Comparison of ENCODE assay signal across 20 cellular contexts in genomic region chr1:97654866-97655265, GRCh38.
A peak's percentile ranks its signal among the peaks of the same experiment; 100 is the strongest.
DNase-seq lines count a peak whose midpoint lies in the region; ATAC-seq and TF ChIP-seq lines count a peak whose summit lies in the region.
"Had no signal": no experiment of that assay in that cellular context is flagged by ENCODE, and none has a peak within 500 bp of the region (broad histone marks: within the 10 kb centered on the region; RNA-seq: fewer than 3 reads in every experiment).

No MANE protein-coding gene starts in this region.

- WGBS in mesenchymal stem cell: 73% methylated on average over 2 of the region's 2 CpGs

- H2AFZ ChIP-seq in mesenchymal stem cell (ENCODE audit: low read depth, low read length): no peak overlapping the region

- H3K4ac ChIP-seq in mesenchymal stem cell (ENCODE audit: low read depth in 1 of 2, low read length in 2 of 2): no peak overlapping the region

- no peak overlapping the region for H4K91ac ChIP-seq in mesenchymal stem cell (ENCODE audit: low read length)

- H3K4me3 ChIP-seq in NB4 (ENCODE audit: low read depth, low read length) (no peak overlapping the region), mesenchymal stem cell (ENCODE audit: insufficient read depth in 1 of 2, low read depth in 1 of 2, low read length in 2 of 2) (no peak overlapping the region)
- H3K4me3 ChIP-seq: HAP-1 had no signal

- no peak overlapping the region for H2BK15ac ChIP-seq in mesenchymal stem cell (ENCODE audit: low read depth, poor library complexity, severe bottlenecking)

- no peaks in the 10 kb centered on the region for H3K9me3 ChIP-seq in mesenchymal stem cell (ENCODE audit: control insufficient read depth, low read length)
- H3K9me3 ChIP-seq: HAP-1 had no signal

- H2BK5ac ChIP-seq in mesenchymal stem cell (ENCODE audit: low read depth, low read length, poor library complexity, severe bottlenecking): no peak overlapping the region

- H3K36me3 ChIP-seq in mesenchymal stem cell (ENCODE audit: control insufficient read depth in 1 of 2, insufficient read depth in 2 of 2, low read depth in 1 of 2, low read length in 2 of 2): no peaks in the 10 kb centered on the region
- H3K36me3 ChIP-seq: HAP-1 had no signal

- H3K79me1 ChIP-seq in mesenchymal stem cell (replicated peaks; ENCODE audit: low read length, poor library complexity, severe bottlenecking): no peaks in the 10 kb centered on the region

- no peak for ATAC-seq in GM21528 (IDR thresholded peaks at IDR 0.05; ENCODE audit: low FRiP score, unreplicated experiment)

- H3K4me2 ChIP-seq in mesenchymal stem cell (ENCODE audit: low read length, poor library complexity, severe bottlenecking): no peak overlapping the region

- H3K18ac ChIP-seq in mesenchymal stem cell (ENCODE audit: low read depth in 1 of 2, low read length in 2 of 2): no peak overlapping the region

- H2BK120ac ChIP-seq in mesenchymal stem cell (ENCODE audit: low read depth, low read length): no peak overlapping the region

- H4K8ac ChIP-seq in mesenchymal stem cell (ENCODE audit: low read length): no peak overlapping the region

- TF ChIP-seq CTCF in NB4 (IDR thresholded peaks at IDR 0.05; ENCODE audit: low read depth, low read length): no peak

- no peak overlapping the region for H2BK12ac ChIP-seq in mesenchymal stem cell (ENCODE audit: low read length in 2 of 2)

- peak; percentile 71 for DNase-seq in EH (ENCODE audit: low read depth)
- DNase-seq in NB4 (ENCODE audit: low read depth): peak; percentile 4
- peak; percentile 19 for DNase-seq in astrocyte of the hippocampus (ENCODE audit: low read depth, low spot score)
- peak; percentile 2 for DNase-seq in mesenchymal stem cell
- DNase-seq in DMS79 treated with DMSO at 0.1 percent for 48 hours (lab: John Stamatoyannopoulos, UW): no peak
- no peak for DNase-seq in HCEC 1CT
- no peak for DNase-seq in HPDE6-E6E7 (ENCODE audit: extremely low spot score)
- DNase-seq: CD4-positive, alpha-beta T cell; COR-L47; DMS79; NCI-H1092 treated with DMSO at 0.1 percent for 48 hours; NCI-H2081; NCI-H2171; NCI-H345; NCI-H524 treated with DMSO at 0.1 percent for 48 hours; NCI-H82; SHP77; SW 1271 had no signal

- no peak overlapping the region for H3K9ac ChIP-seq in mesenchymal stem cell (ENCODE audit: low read length)

- H3K23ac ChIP-seq in mesenchymal stem cell (ENCODE audit: low read length in 2 of 2): no peak overlapping the region

- H3K4me1 ChIP-seq in mesenchymal stem cell (ENCODE audit: control insufficient read depth, insufficient read depth, low read depth, low read length): no peaks in the 10 kb centered on the region
- H3K4me1 ChIP-seq: HAP-1 had no signal

- TF ChIP-seq POLR2A in NB4 (IDR thresholded peaks at IDR 0.05; ENCODE audit: extremely low read depth, insufficient read length): no peak

- no peak overlapping the region for H3K14ac ChIP-seq in mesenchymal stem cell (ENCODE audit: low read length in 2 of 2)

- no peak overlapping the region for H3K27ac ChIP-seq in mesenchymal stem cell (ENCODE audit: low read length, poor library complexity, severe bottlenecking)

- no peaks in the 10 kb centered on the region for H3K27me3 ChIP-seq in mesenchymal stem cell (ENCODE audit: control insufficient read depth in 1 of 2, insufficient read depth in 1 of 2, low read length in 2 of 2)

- H2AK5ac ChIP-seq in mesenchymal stem cell (ENCODE audit: low read length, severe bottlenecking): no peak overlapping the region

Comparison
In these comparisons a context has a peak if more than half of its experiments do, and no peak if none do; other contexts are left out.
1. DNase-seq: peak in EH (single experiment), NB4 (single experiment), astrocyte of the hippocampus (single experiment) and mesenchymal stem cell (single experiment); none in DMS79 treated with DMSO at 0.1 percent for 48 hours (single experiment), HCEC 1CT (single experiment) and HPDE6-E6E7 (single experiment).